ENCODE assay signal across 9 cellular contexts in genomic region chr17:69246726-69247375, GRCh38. TPM values are rescaled to one million over a fixed set of nuclear protein-coding genes. Genes with fewer than 3 reads are reported as not detected.
DNase-seq lines count a peak whose midpoint lies in the region; ATAC-seq, FAIRE-seq and TF ChIP-seq lines count a peak whose summit lies in the region.
"Had no signal": no experiment of that assay in that cellular context is flagged by ENCODE, and none has a peak within 500 bp of the region (broad histone marks: within the 10 kb centered on the region; RNA-seq: fewer than 3 reads in every experiment).

No MANE protein-coding gene starts in this region.

- peak; percentile 60 for ATAC-seq in body of pancreas
- no peak for ATAC-seq in HG03354 (IDR thresholded peaks at IDR 0.05; ENCODE audit: poor library complexity, severe bottlenecking, unreplicated experiment)

- no peaks in the 10 kb centered on the region for H3K4me1 Mint-ChIP-seq in H9
- no peaks in the 10 kb centered on the region for H3K4me1 Mint-ChIP-seq in T-helper 2 cell treated with Interferon-gamma antibody and Interleukin-4, amounts not matched to agents 5 μg/mL and 100 μg/mL, for 36 hours (ENCODE audit: low read depth)
- H3K4me1 Mint-ChIP-seq: IgD-negative memory B cell had no signal

- H3K18ac ChIP-seq in H9 (ENCODE audit: insufficient read length, low read depth, low read length): no peak overlapping the region

- no peak overlapping the region for H4K8ac ChIP-seq in H9 (replicated peaks; ENCODE audit: insufficient read length, low read depth, low read length)

- no peak overlapping the region for H4K5ac ChIP-seq in H9 (ENCODE audit: insufficient read length, low read depth, low read length)

- no peak overlapping the region for H3K9ac ChIP-seq in H9 (ENCODE audit: extremely low read depth, insufficient read length, low read length)
- no peak overlapping the region for H3K9ac ChIP-seq in keratinocyte (ENCODE audit: control insufficient read depth, extremely low read depth, insufficient read depth, low read length)

- no peak overlapping the region for H2BK12ac ChIP-seq in H9 (ENCODE audit: insufficient read length, low read depth, low read length)

- H3K79me2 ChIP-seq in H9 (ENCODE audit: insufficient read depth, low read length): no peaks in the 10 kb centered on the region
- H3K79me2 ChIP-seq in keratinocyte (ENCODE audit: control insufficient read depth, insufficient read depth, low read length): no peaks in the 10 kb centered on the region

- H4K91ac ChIP-seq in H9 (ENCODE audit: insufficient read length, low read depth, low read length): no peak overlapping the region

- H3K36me3 Mint-ChIP-seq in H9 (ENCODE audit: insufficient read depth in 1 of 3, low read depth in 3 of 3): no peaks in the 10 kb centered on the region
- no peaks in the 10 kb centered on the region for H3K36me3 Mint-ChIP-seq in T-helper 2 cell treated with Interferon-gamma antibody and Interleukin-4, amounts not matched to agents 5 μg/mL and 100 μg/mL, for 36 hours (ENCODE audit: low read depth)

- no peak overlapping the region for H3K4me3 ChIP-seq in body of pancreas
- H3K4me3 ChIP-seq in keratinocyte (ENCODE audit: control insufficient read depth in 2 of 3, extremely low read depth in 1 of 3, insufficient read depth in 2 of 3, low read depth in 1 of 3, low read length in 3 of 3): no peak overlapping the region
- no peak overlapping the region for H3K4me3 ChIP-seq in vagina

- H3K27me3 Mint-ChIP-seq in H9 (ENCODE audit: low read depth): no peaks in the 10 kb centered on the region
- no peaks in the 10 kb centered on the region for H3K27me3 Mint-ChIP-seq in T-helper 2 cell treated with Interferon-gamma antibody and Interleukin-4, amounts not matched to agents 5 μg/mL and 100 μg/mL, for 36 hours (ENCODE audit: low read depth)
- H3K27me3 Mint-ChIP-seq: IgD-negative memory B cell had no signal

- no peak overlapping the region for H3K4me3 Mint-ChIP-seq in H9
- H3K4me3 Mint-ChIP-seq in T-helper 2 cell treated with Interferon-gamma antibody and Interleukin-4, amounts not matched to agents 5 μg/mL and 100 μg/mL, for 36 hours: no peak overlapping the region
- H3K4me3 Mint-ChIP-seq: IgD-negative memory B cell had no signal

- TF ChIP-seq CTCF in H9 (conservative IDR thresholded peaks at IDR 0.05) (peak; percentile 78), body of pancreas (IDR thresholded peaks at IDR 0.05) (peak; percentile 43 to 71 (median 62)), keratinocyte (optimal IDR thresholded peaks at IDR 0.05 in 1 of 3, IDR thresholded peaks at IDR 0.05 in 1 of 3, conservative IDR thresholded peaks at IDR 0.05 in 1 of 3; ENCODE audit: extremely low read depth in 1 of 3, insufficient read depth in 2 of 3, low read length in 3 of 3) (peak in 1 of 3 experiments; percentile 20), vagina (IDR thresholded peaks at IDR 0.05) (peak; percentile 57 to 62 (median 62))

- no peak overlapping the region for H3K27ac Mint-ChIP-seq in H9
- no peak overlapping the region for H3K27ac Mint-ChIP-seq in T-helper 2 cell treated with Interferon-gamma antibody and Interleukin-4, amounts not matched to agents 5 μg/mL and 100 μg/mL, for 36 hours
- H3K27ac Mint-ChIP-seq: IgD-negative memory B cell had no signal

- H3K4me1 ChIP-seq in H9 (ENCODE audit: insufficient read depth, low read length): no peaks in the 10 kb centered on the region
- H3K4me1 ChIP-seq in body of pancreas: no peaks in the 10 kb centered on the region
- peaks cover 7% of the 10 kb centered on the region for H3K4me1 ChIP-seq in keratinocyte (ENCODE audit: control insufficient read depth, extremely low read depth, insufficient read depth, low read length)
- no peaks in the 10 kb centered on the region for H3K4me1 ChIP-seq in vagina

- H3K23ac ChIP-seq in H9 (ENCODE audit: insufficient read length, low read depth, low read length): no peak overlapping the region

- no peaks in the 10 kb centered on the region for H3K9me3 Mint-ChIP-seq in H9
- no peaks in the 10 kb centered on the region for H3K9me3 Mint-ChIP-seq in T-helper 2 cell treated with Interferon-gamma antibody and Interleukin-4, amounts not matched to agents 5 μg/mL and 100 μg/mL, for 36 hours
- H3K9me3 Mint-ChIP-seq: IgD-negative memory B cell had no signal

- peaks cover 0 to 2% of the 10 kb centered on the region in 2 donors for H3K36me3 ChIP-seq in body of pancreas (replicated peaks in 1 of 2; ENCODE audit: insufficient read depth in 1 of 2, low read depth in 2 of 2)
- no peaks in the 10 kb centered on the region for H3K36me3 ChIP-seq in keratinocyte (ENCODE audit: control insufficient read depth in 2 of 2, extremely low read depth in 1 of 2, insufficient read depth in 2 of 2, low read length in 2 of 2)
- peaks cover 0 to 7% of the 10 kb centered on the region in 2 donors for H3K36me3 ChIP-seq in vagina

- no peaks in the 10 kb centered on the region for H3K9me1 ChIP-seq in keratinocyte (ENCODE audit: control insufficient read depth, extremely low read depth, insufficient read depth, low read length)

- no peak overlapping the region for H3K4me2 ChIP-seq in H9 (ENCODE audit: insufficient read depth, insufficient read length, low read length)
- no peak overlapping the region for H3K4me2 ChIP-seq in keratinocyte (ENCODE audit: control insufficient read depth, extremely low read depth, insufficient read depth, low read depth, low read length)

- H4K20me1 ChIP-seq in H9 (ENCODE audit: control insufficient read depth, insufficient read depth, insufficient read length) (no peaks in the 10 kb centered on the region), keratinocyte (ENCODE audit: control insufficient read depth, extremely low read depth, insufficient read depth, low read length) (no peaks in the 10 kb centered on the region)

- no peaks in the 10 kb centered on the region for H3K27me3 ChIP-seq in H9 (ENCODE audit: insufficient read depth, low read length)
- H3K27me3 ChIP-seq in body of pancreas: no peaks in the 10 kb centered on the region
- H3K27me3 ChIP-seq in keratinocyte (ENCODE audit: control insufficient read depth, extremely low read depth, insufficient read depth, low read length): no peaks in the 10 kb centered on the region
- no peaks in the 10 kb centered on the region for H3K27me3 ChIP-seq in vagina

- no peak overlapping the region for H2AFZ ChIP-seq in H9 (ENCODE audit: low read length)
- H2AFZ ChIP-seq in keratinocyte (ENCODE audit: control insufficient read depth, low read length): no peak overlapping the region

- H2AK5ac ChIP-seq in H9 (ENCODE audit: insufficient read length, low read length): no peak overlapping the region

- H2BK120ac ChIP-seq in H9 (ENCODE audit: low read depth, low read length, poor library complexity, severe bottlenecking): no peak overlapping the region

- H3K27ac ChIP-seq in H9 (ENCODE audit: insufficient read length, low read depth, low read length) (no peak overlapping the region), body of pancreas (no peak overlapping the region), keratinocyte (ENCODE audit: control insufficient read depth, insufficient read depth, low read length) (no peak overlapping the region), vagina (no peak overlapping the region)

- H2BK15ac ChIP-seq in H9 (ENCODE audit: low read depth, low read length): no peak overlapping the region

- TF ChIP-seq POLR2A in body of pancreas (IDR thresholded peaks at IDR 0.05): no peak
- no peak for TF ChIP-seq POLR2A in vagina (IDR thresholded peaks at IDR 0.05)

- no peak for FAIRE-seq in keratinocyte (lab: Jason Lieb, UNC)

- H3K23me2 ChIP-seq in H9 (ENCODE audit: insufficient read length, low read depth, low read length, poor library complexity, severe bottlenecking): no peaks in the 10 kb centered on the region

- intact Hi-C loops in body of pancreas (cut with DNase I) (no loop called here), vagina (cut with DNase I) (no loop called here)

- dilution Hi-C loops in keratinocyte (cut with MboI; ENCODE audit: extremely low pct_ligation_motif_present, low sequenced_read_pairs): no loop called here

- H2BK5ac ChIP-seq in H9 (ENCODE audit: insufficient read length, low read length): no peak overlapping the region

- no peaks in the 10 kb centered on the region for H3K9me3 ChIP-seq in H9 (ENCODE audit: control insufficient read depth, low read depth, low read length)
- no peaks in the 10 kb centered on the region for H3K9me3 ChIP-seq in body of pancreas
- H3K9me3 ChIP-seq in keratinocyte (ENCODE audit: control insufficient read depth, low read depth, low read length): no peaks in the 10 kb centered on the region
- H3K9me3 ChIP-seq in vagina: no peaks in the 10 kb centered on the region

- no peak overlapping the region for H3T11ph ChIP-seq in H9 (ENCODE audit: low read length)

- no peaks in the 10 kb centered on the region for H3K79me1 ChIP-seq in H9 (ENCODE audit: insufficient read depth, low read depth, low read length, poor library complexity, severe bottlenecking)

- no peak overlapping the region for H2BK20ac ChIP-seq in H9 (ENCODE audit: low read depth, low read length, poor library complexity, severe bottlenecking)

- DNase-seq in DMS114 treated with DMSO at 0.1 percent for 48 hours (lab: John Stamatoyannopoulos, UW; ENCODE audit: unreplicated experiment) (peak; percentile 52), H9 (no peak), NCI-H2227 treated with DMSO at 0.1 percent for 48 hours (lab: John Stamatoyannopoulos, UW) (peak; percentile 9), body of pancreas (no peak), keratinocyte (ENCODE audit: low read depth, low spot score) (peak; percentile 5), vagina (ENCODE audit: extremely low spot score in 2 of 2) (no peak)
- no peak for DNase-seq in T-helper 2 cell treated with Interferon-gamma antibody and Interleukin-4, amounts not matched to agents 5 μg/mL and 100 μg/mL, for 36 hours (ENCODE audit: low spot score)

- no peak overlapping the region for H3K56ac ChIP-seq in H9 (ENCODE audit: insufficient read length, low read depth, low read length)

- H3K14ac ChIP-seq in H9 (ENCODE audit: insufficient read depth, low read length): no peak overlapping the region

- WGBS in H9 (ENCODE audit: extremely low coverage, insufficient read length, low lambda C conversion rate): no CpG with 5 or more reads among the region's 4 CpGs
- 59 to 65% methylated on average over 4 of the region's 4 CpGs for WGBS in body of pancreas, 2 donors

- H3K4ac ChIP-seq in H9 (ENCODE audit: low read depth, low read length): no peak overlapping the region

RNA-seq across cellular contexts. Expression of gene ABCA10, which starts 18.2 kb away (rescaled TPM):
- total RNA-seq in H9 (2021): not detected in 2 replicates
- 10 to 100 TPM in 1 of 2 donors, 1 to 10 TPM in 1; 7.3 to 30.7 TPM for total RNA-seq in body of pancreas
- 0.14 to 0.99 TPM (median 0.46 TPM) in 3 replicates for polyA plus RNA-seq in keratinocyte
- polyA plus RNA-seq in keratinocyte (2011; ENCODE audit: low read depth): 5.5 TPM
- polyA plus RNA-seq in keratinocyte (2011; cell fraction: cytosol; rRNA removed): 0.09 and 0.12 TPM in 2 replicates
- 2.7 and 2.8 TPM in 2 replicates for polyA plus RNA-seq in keratinocyte (2011; cell fraction: nucleus; rRNA removed)
- 0.17 and 2.1 TPM in 2 replicates for polyA plus RNA-seq in keratinocyte (2012; ENCODE audit: low replicate concordance)
- polyA minus RNA-seq in keratinocyte: 1.6 to 3.3 TPM in 2 of 3 replicates, not detected in the other
- polyA minus RNA-seq in keratinocyte (2011; cell fraction: cytosol; rRNA and poly(A)+ RNA removed): not detected
- 2.1 and 7.1 TPM in 2 replicates for polyA minus RNA-seq in keratinocyte (2011; cell fraction: nucleus; rRNA and poly(A)+ RNA removed)
- 32.2 TPM for total RNA-seq in vagina
- polyA plus RNA-seq: IgD-negative memory B cell had no signal

Comparison
In these comparisons a context has a peak if more than half of its experiments do, and no peak if none do; other contexts are left out.
1. DNase-seq: peak in DMS114 treated with DMSO at 0.1 percent for 48 hours (single experiment), NCI-H2227 treated with DMSO at 0.1 percent for 48 hours (single experiment) and keratinocyte (single experiment); none in H9 (single experiment), body of pancreas (0 of 4), vagina (0 of 2) and T-helper 2 cell treated with Interferon-gamma antibody and Interleukin-4, amounts not matched to agents 5 μg/mL and 100 μg/mL, for 36 hours (single experiment).